In genomic region chr1:15948091-15948591, GRCh38 we compare ENCODE assay signal across 8 cellular contexts. TPM values are rescaled to one million over a fixed set of nuclear protein-coding genes. Genes with fewer than 3 reads are reported as not detected.
DNase-seq lines count a peak whose midpoint lies in the region; ATAC-seq and TF ChIP-seq lines count a peak whose summit lies in the region.

No MANE protein-coding gene starts in this region.

- no peak for DNase-seq in CD4-positive, CD25-positive, alpha-beta regulatory T cell
- DNase-seq in SJCRH30 (peak; percentile 47 to 63), psoas muscle (no peak), nucleus accumbens (lab: John Stamatoyannopoulos, UW) (no peak), NCI-H510A treated with DMSO at 0.1 percent for 48 hours (lab: John Stamatoyannopoulos, UW) (no peak), DMS79 (lab: John Stamatoyannopoulos, UW) (no peak)

- intact Hi-C loops in psoas muscle (cut with DNase I) = no loop called here

- H3K27me3 Mint-ChIP-seq in CD4-positive, CD25-positive, alpha-beta regulatory T cell = no peaks in the 10 kb centered on the region

- peaks cover 17 to 63% (median 36%) of the 10 kb centered on the region in 4 donors for H3K4me1 Mint-ChIP-seq in CD4-positive, CD25-positive, alpha-beta regulatory T cell

- peak overlapping the region; percentile 86 for H3K27ac ChIP-seq in CD4-positive, CD25-positive, alpha-beta regulatory T cell (ENCODE audit: insufficient read depth, low read length, poor library complexity, severe bottlenecking)
- H3K27ac ChIP-seq in SJCRH30 (peak overlapping the region; percentile 100), esophagus (ENCODE audit: low read depth in 2 of 2, low read length in 1 of 2) (peak overlapping the region; percentile 42 to 63), psoas muscle (peak overlapping the region; percentile 93)

- H3K9me3 Mint-ChIP-seq in CD4-positive, CD25-positive, alpha-beta regulatory T cell = no peaks in the 10 kb centered on the region

- H3K9me3 ChIP-seq in CD4-positive, CD25-positive, alpha-beta regulatory T cell (ENCODE audit: control insufficient read depth in 2 of 2, low read length in 2 of 2) = no peaks in the 10 kb centered on the region
- H3K9me3 ChIP-seq in SJCRH30 (replicated peaks) (no peaks in the 10 kb centered on the region), esophagus (ENCODE audit: control insufficient read depth in 2 of 2, insufficient read depth in 1 of 2, low read depth in 1 of 2, low read length in 1 of 2) (no peaks in the 10 kb centered on the region), psoas muscle (no peaks in the 10 kb centered on the region)

- H3K4me3 ChIP-seq in CD4-positive, CD25-positive, alpha-beta regulatory T cell (ENCODE audit: low read depth, low read length) = no peak overlapping the region
- H3K4me3 ChIP-seq in SJCRH30 (no peak overlapping the region), esophagus (ENCODE audit: low read depth in 1 of 2, low read length in 2 of 2) (no peak overlapping the region), psoas muscle (no peak overlapping the region)

- 79 to 82% methylated on average over 16 of the region's 16 CpGs for WGBS in esophagus, 2 donors
- 63 to 84% (median 68%) methylated on average over 16 of the region's 16 CpGs for WGBS in psoas muscle, 3 donors

- H3K27me3 ChIP-seq in CD4-positive, CD25-positive, alpha-beta regulatory T cell (ENCODE audit: control insufficient read depth, insufficient read depth, low read length) = no peaks in the 10 kb centered on the region
- no peaks in the 10 kb centered on the region for H3K27me3 ChIP-seq in SJCRH30
- H3K27me3 ChIP-seq in esophagus (ENCODE audit: control insufficient read depth in 1 of 2, insufficient read depth in 2 of 2, low read length in 2 of 2) = no peaks in the 10 kb centered on the region
- H3K27me3 ChIP-seq in psoas muscle (ENCODE audit: insufficient read depth in 3 of 3, low read length in 2 of 3) = no peaks in the 10 kb centered on the region

- H3K27ac Mint-ChIP-seq in CD4-positive, CD25-positive, alpha-beta regulatory T cell = peak overlapping the region; percentile 57 to 98 (median 92)

- peak overlapping the region; percentile 38 to 64 (median 49) for H3K4me3 Mint-ChIP-seq in CD4-positive, CD25-positive, alpha-beta regulatory T cell

- H3K36me3 ChIP-seq in CD4-positive, CD25-positive, alpha-beta regulatory T cell (ENCODE audit: control insufficient read depth, insufficient read depth, low read length) = peaks cover 37% of the 10 kb centered on the region
- H3K36me3 ChIP-seq in SJCRH30 = peaks cover 41% of the 10 kb centered on the region
- H3K36me3 ChIP-seq in esophagus (ENCODE audit: control insufficient read depth in 2 of 2, insufficient read depth in 2 of 2, low read length in 1 of 2) = peaks cover 6 to 51% of the 10 kb centered on the region in 2 donors
- peaks cover 7 to 48% of the 10 kb centered on the region in 2 donors for H3K36me3 ChIP-seq in psoas muscle (ENCODE audit: insufficient read depth in 1 of 2, low read depth in 1 of 2)

- peaks cover 50% of the 10 kb centered on the region for H3K4me1 ChIP-seq in CD4-positive, CD25-positive, alpha-beta regulatory T cell (ENCODE audit: control insufficient read depth, insufficient read depth, low read length, poor library complexity, severe bottlenecking)
- H3K4me1 ChIP-seq in SJCRH30 = peaks cover 44% of the 10 kb centered on the region
- H3K4me1 ChIP-seq in esophagus (ENCODE audit: control insufficient read depth in 2 of 2, insufficient read depth in 2 of 2, low read length in 1 of 2) = peaks cover 17 to 43% of the 10 kb centered on the region in 2 donors
- H3K4me1 ChIP-seq in psoas muscle = peaks cover 39% of the 10 kb centered on the region

- no peak for ATAC-seq in CD4-positive, CD25-positive, alpha-beta regulatory T cell (ENCODE audit: low read depth in 2 of 2)
- no peak for ATAC-seq in psoas muscle
- ATAC-seq in HG03565 (IDR thresholded peaks at IDR 0.05; ENCODE audit: unreplicated experiment) = no peak

- no peak for TF ChIP-seq CTCF in psoas muscle (IDR thresholded peaks at IDR 0.05)

- peaks cover 8% of the 10 kb centered on the region for H3K36me3 Mint-ChIP-seq in CD4-positive, CD25-positive, alpha-beta regulatory T cell

RNA-seq across cellular contexts. Expression of gene ZBTB17, which starts 27.8 kb away (rescaled TPM):
- total RNA-seq in CD4-positive, CD25-positive, alpha-beta regulatory T cell = 93.0 TPM
- 10 to 100 TPM; 13.5 to 20.9 (median 16.3) TPM for polyA plus RNA-seq in CD4-positive, CD25-positive, alpha-beta regulatory T cell
- total RNA-seq in SJCRH30 (2014; rRNA removed; shearing (Covaris generic)) = 27.1 and 34.9 TPM in 2 replicates
- 10 to 100 TPM; 27.8 to 41.7 TPM for polyA plus RNA-seq in esophagus
- total RNA-seq in psoas muscle = 10 to 100 TPM; 23.5 to 29.5 (median 26.2) TPM
- 10 to 100 TPM; 32.1 to 44.3 (median 34.2) TPM for polyA plus RNA-seq in psoas muscle

RNA-seq across cellular contexts. Expression of gene SRARP, which starts 55.9 kb away (rescaled TPM):
- not detected for total RNA-seq in CD4-positive, CD25-positive, alpha-beta regulatory T cell
- polyA plus RNA-seq in CD4-positive, CD25-positive, alpha-beta regulatory T cell = not detected
- total RNA-seq in SJCRH30 (2014; rRNA removed; shearing (Covaris generic)) = not detected in 2 replicates
- polyA plus RNA-seq in esophagus (not detected), psoas muscle (under 1 TPM; 0.06 to 0.17 (median 0.09) TPM)
- total RNA-seq in psoas muscle = under 1 TPM in 1 of 4 donors, not detected in 3; 0.06 TPM

Comparison
In these comparisons a context has a peak if more than half of its experiments do, and no peak if none do; other contexts are left out.
1. DNase-seq: peak in SJCRH30 (2 of 2); none in CD4-positive, CD25-positive, alpha-beta regulatory T cell (0 of 3), psoas muscle (0 of 2), nucleus accumbens (0 of 56), NCI-H510A treated with DMSO at 0.1 percent for 48 hours (single experiment) and DMS79 (single experiment).
2. Peak in every context shown above with its lines, with median percentiles within 50 percentile points of each other: H3K27ac ChIP-seq.